ENCODE assay signal across 14 cellular contexts in genomic region chr13:101773062-101773461, GRCh38.
DNase-seq lines count a peak whose midpoint lies in the region; ATAC-seq and TF ChIP-seq lines count a peak whose summit lies in the region.
"Had no signal": no experiment of that assay in that cellular context is flagged by ENCODE, and none has a peak within 500 bp of the region (broad histone marks: within the 10 kb centered on the region; RNA-seq: fewer than 3 reads in every experiment).

No MANE protein-coding gene starts in this region.

- H3K27me3 ChIP-seq in gastroesophageal sphincter: no peaks in the 10 kb centered on the region
- H3K27me3 ChIP-seq: BLaER1 had no signal

- DNase-seq in NCI-H146 (lab: John Stamatoyannopoulos, UW) (peak; percentile 9), NCI-H146 treated with DMSO at 0.1 percent for 48 hours (lab: John Stamatoyannopoulos, UW; ENCODE audit: unreplicated experiment) (no peak), dermis blood vessel endothelial cell (peak; percentile 15), kidney tubule cell (ENCODE audit: low spot score) (peak; percentile 65)
- DNase-seq: CD8-positive, alpha-beta memory T cell; NCI-H1694; NCI-H82 had no signal

- 89 to 90% methylated on average over 2 of the region's 2 CpGs for WGBS in gastroesophageal sphincter (ENCODE audit: low coverage in 1 of 2), 2 donors

- H3K4me1 ChIP-seq in gastroesophageal sphincter: no peaks in the 10 kb centered on the region
- H3K4me1 ChIP-seq: BLaER1, HAP-1 had no signal

- no peaks in the 10 kb centered on the region for H3K9me3 ChIP-seq in gastroesophageal sphincter
- H3K9me3 ChIP-seq: BLaER1, HAP-1 had no signal

- no peak for TF ChIP-seq CTCF in gastroesophageal sphincter (IDR thresholded peaks at IDR 0.05)

- no peak overlapping the region for H3K27ac ChIP-seq in gastroesophageal sphincter
- H3K27ac ChIP-seq: 22Rv1, BLaER1 had no signal

- TF ChIP-seq POLR2A in gastroesophageal sphincter (IDR thresholded peaks at IDR 0.05): no peak

- H3K4me3 ChIP-seq in gastroesophageal sphincter: no peak overlapping the region
- H3K4me3 ChIP-seq: BLaER1, HAP-1 had no signal

- ATAC-seq in gastroesophageal sphincter: no peak
- no peak for ATAC-seq in HG02981 (IDR thresholded peaks at IDR 0.05; ENCODE audit: unreplicated experiment)
- ATAC-seq in HG03196 (IDR thresholded peaks at IDR 0.05; ENCODE audit: unreplicated experiment): no peak
- ATAC-seq in HG02763 (IDR thresholded peaks at IDR 0.05; ENCODE audit: unreplicated experiment): no peak

- no peaks in the 10 kb centered on the region for H3K36me3 ChIP-seq in gastroesophageal sphincter
- H3K36me3 ChIP-seq: BLaER1, HAP-1 had no signal

- TF ChIP-seq EP300 in gastroesophageal sphincter (IDR thresholded peaks at IDR 0.05): no peak
